In genomic region chr1:25872708-25873107, GRCh38 we compare ENCODE assay signal across 21 cellular contexts. TPM values are rescaled to one million over a fixed set of nuclear protein-coding genes. Genes with fewer than 3 reads are reported as not detected.
DNase-seq lines count a peak whose midpoint lies in the region; TF ChIP-seq lines count a peak whose summit lies in the region.
"Had no signal": no experiment of that assay in that cellular context is flagged by ENCODE, and none has a peak within 500 bp of the region (broad histone marks: within the 10 kb centered on the region; RNA-seq: fewer than 3 reads in every experiment).

No MANE protein-coding gene starts in this region.

- H3K4me3 ChIP-seq in fibroblast of lung (replicated peaks in 1 of 4; ENCODE audit: control extremely low read depth in 1 of 4, insufficient read depth in 1 of 4, low read depth in 3 of 4, low read length in 4 of 4) (no peak overlapping the region), tibial nerve (no peak overlapping the region), prostate gland (no peak overlapping the region)
- H3K4me3 ChIP-seq: lower lobe of right lung, SJSA1, testis had no signal

- H3K27ac Mint-ChIP-seq in IgD-negative memory B cell, result peak overlapping the region in 2 of 3 donors; percentile 13 to 50
- H3K27ac Mint-ChIP-seq: activated naive CD4-positive, alpha-beta T cell treated with anti-CD3 and anti-CD28 coated beads, Interleukin-2, amount 10 ng/mL, durations not matched to agents 7 days and 5 days had no signal

- no peaks in the 10 kb centered on the region for H3K27me3 Mint-ChIP-seq in IgD-negative memory B cell

- no peaks in the 10 kb centered on the region for H3K79me2 ChIP-seq in fibroblast of lung (ENCODE audit: control insufficient read depth, insufficient read depth, low read length)
- H3K79me2 ChIP-seq: parathyroid adenoma had no signal

- no peaks in the 10 kb centered on the region for H4K20me1 ChIP-seq in fibroblast of lung (ENCODE audit: control insufficient read depth, extremely low read depth, insufficient read depth, low read length)

- H3K36me3 Mint-ChIP-seq in IgD-negative memory B cell, result no peaks in the 10 kb centered on the region
- H3K36me3 Mint-ChIP-seq: activated naive CD4-positive, alpha-beta T cell treated with anti-CD3 and anti-CD28 coated beads, Interleukin-2, amount 10 ng/mL, durations not matched to agents 7 days and 5 days had no signal

- no peak for TF ChIP-seq EP300 in tibial nerve (IDR thresholded peaks at IDR 0.05)

- TF ChIP-seq POLR2A in tibial nerve (IDR thresholded peaks at IDR 0.05), result no peak
- no peak for TF ChIP-seq POLR2A in prostate gland (IDR thresholded peaks at IDR 0.05)

- POLR2A ChIA-PET in RWPE1 (lab: Yijun Ruan, JAX; ENCODE audit: low non-redundant PET), result no interaction called here

- H3K4me2 ChIP-seq in fibroblast of lung (ENCODE audit: extremely low read depth, insufficient read depth, low read length), result peak overlapping the region; percentile 13

- H3K9me3 ChIP-seq in fibroblast of lung (ENCODE audit: control insufficient read depth, insufficient read depth, low read depth, low read length) (no peaks in the 10 kb centered on the region), tibial nerve (no peaks in the 10 kb centered on the region), prostate gland (no peaks in the 10 kb centered on the region)
- H3K9me3 ChIP-seq: BE2C, lower lobe of right lung, SJSA1, testis had no signal

- intact Hi-C loops in prostate gland (cut with DNase I), result no loop called here

- H3K27ac ChIP-seq in RWPE1 (peak overlapping the region; percentile 95), fibroblast of lung (ENCODE audit: insufficient read depth, low read length) (no peak overlapping the region), tibial nerve (peak overlapping the region in 3 of 4 donors; percentile 1 to 38 (median 30)), prostate gland (no peak overlapping the region)
- H3K27ac ChIP-seq: parathyroid adenoma, SJSA1 had no signal

- peak overlapping the region; percentile 7 to 76 (median 45) for H3K4me3 Mint-ChIP-seq in IgD-negative memory B cell
- H3K4me3 Mint-ChIP-seq: activated naive CD4-positive, alpha-beta T cell treated with anti-CD3 and anti-CD28 coated beads, Interleukin-2, amount 10 ng/mL, durations not matched to agents 7 days and 5 days had no signal

- H3K27me3 ChIP-seq in fibroblast of lung (ENCODE audit: control insufficient read depth, insufficient read depth, low read length), result no peaks in the 10 kb centered on the region
- no peaks in the 10 kb centered on the region for H3K27me3 ChIP-seq in tibial nerve
- H3K27me3 ChIP-seq in prostate gland (replicated peaks; ENCODE audit: insufficient read depth), result no peaks in the 10 kb centered on the region
- H3K27me3 ChIP-seq: BE2C, testis had no signal

- 54 to 55% methylated on average over 2 of the region's 2 CpGs for WGBS in tibial nerve, 2 donors
- WGBS in prostate gland, result 71% methylated on average over 2 of the region's 2 CpGs

- H3K4me1 Mint-ChIP-seq in IgD-negative memory B cell, result peaks cover 9 to 26% (median 12%) of the 10 kb centered on the region in 3 donors

- CTCF ChIA-PET in RWPE1 (lab: Yijun Ruan, JAX), result no interaction called here

- H3K4me1 ChIP-seq in fibroblast of lung (ENCODE audit: control insufficient read depth, extremely low read depth, insufficient read depth, low read length) (peaks cover 23% of the 10 kb centered on the region), tibial nerve (peaks cover 0 to 53% (median 26%) of the 10 kb centered on the region in 4 donors), prostate gland (replicated peaks) (peaks cover 10% of the 10 kb centered on the region)
- H3K4me1 ChIP-seq: BE2C had no signal

- H2AFZ ChIP-seq in fibroblast of lung (ENCODE audit: low read length), result no peak overlapping the region
- H2AFZ ChIP-seq: parathyroid adenoma had no signal

- DNase-seq in RWPE1 (ENCODE audit: low spot score), result no peak
- no peak for DNase-seq in fibroblast of lung (ENCODE audit: low read depth in 2 of 2)
- no peak for DNase-seq in tibial nerve (ENCODE audit: low spot score in 2 of 2)
- no peak for DNase-seq in central memory CD4-positive, alpha-beta T cell
- DNase-seq in prostate gland (ENCODE audit: low spot score), result no peak
- DNase-seq in DMS53 (lab: John Stamatoyannopoulos, UW), result no peak
- DNase-seq: activated CD4-positive, alpha-beta T cell treated with anti-CD3 and anti-CD28 coated beads for 48 hours; activated naive CD4-positive, alpha-beta T cell treated with anti-CD3 and anti-CD28 coated beads, Interleukin-2, amount 10 ng/mL, durations not matched to agents 7 days and 5 days; BE2C; DMS153; glutamatergic neuron; HCEC 1CT; NCI-H187 treated with DMSO at 0.1 percent for 48 hours; NCI-H446; stimulated activated CD4-positive, alpha-beta T cell treated with anti-CD3 and anti-CD28 coated beads, Interleukin-2, amount 100 ng/mL, for 48 hours; T1000 had no signal

- no peak overlapping the region for H3K9ac ChIP-seq in fibroblast of lung (ENCODE audit: insufficient read depth, low read length)
- H3K9ac ChIP-seq: parathyroid adenoma had no signal

- TF ChIP-seq CTCF in RWPE1 (conservative IDR thresholded peaks at IDR 0.05; ENCODE audit: low read depth) (no peak), fibroblast of lung (conservative IDR thresholded peaks at IDR 0.05 in 1 of 2, IDR thresholded peaks at IDR 0.05 in 1 of 2; ENCODE audit: low read depth in 1 of 2, low read length in 2 of 2) (no peak), tibial nerve (IDR thresholded peaks at IDR 0.05) (no peak), prostate gland (IDR thresholded peaks at IDR 0.05) (no peak)

- H3K9me3 Mint-ChIP-seq in IgD-negative memory B cell, result no peaks in the 10 kb centered on the region
- H3K9me3 Mint-ChIP-seq: activated naive CD4-positive, alpha-beta T cell treated with anti-CD3 and anti-CD28 coated beads, Interleukin-2, amount 10 ng/mL, durations not matched to agents 7 days and 5 days had no signal

- H3K36me3 ChIP-seq in fibroblast of lung (ENCODE audit: control insufficient read depth, insufficient read depth, low read length) (peaks cover 6% of the 10 kb centered on the region), tibial nerve (peaks cover 0 to 29% (median 0%) of the 10 kb centered on the region in 3 donors), prostate gland (no peaks in the 10 kb centered on the region)
- H3K36me3 ChIP-seq: BE2C, lower lobe of right lung, SJSA1 had no signal

RNA-seq across cellular contexts. Expression of gene PAQR7, which starts 2.8 kb away (rescaled TPM):
- polyA plus RNA-seq in IgD-negative memory B cell (0.73 TPM), fibroblast of lung (7.4 and 12.8 TPM in 2 replicates)
- total RNA-seq in fibroblast of lung (11.6 and 15.9 TPM in 2 replicates), tibial nerve (1 to 10 TPM; 5.4 to 8.7 (median 7.5) TPM), prostate gland (10 to 100 TPM in 1 of 2 donors, 1 to 10 TPM in 1; 7.8 to 74.0 TPM)
- polyA plus RNA-seq in fibroblast of lung (2012), result 10.9 and 17.6 TPM in 2 replicates
- 33.2 and 49.1 TPM in 2 replicates for polyA minus RNA-seq in fibroblast of lung (ENCODE audit: low replicate concordance)

RNA-seq across cellular contexts. Expression of gene AUNIP, which starts 13.5 kb away (rescaled TPM):
- not detected for polyA plus RNA-seq in IgD-negative memory B cell
- under 0.01 and 0.33 TPM in 2 replicates for total RNA-seq in fibroblast of lung
- 1.2 and 3.4 TPM in 2 replicates for polyA plus RNA-seq in fibroblast of lung
- polyA plus RNA-seq in fibroblast of lung (2012), result 0.90 and 2.2 TPM in 2 replicates
- polyA minus RNA-seq in fibroblast of lung (ENCODE audit: low replicate concordance), result 0.82 and 1.9 TPM in 2 replicates
- not detected for total RNA-seq in tibial nerve
- 1 to 10 TPM in 1 of 2 donors, under 1 TPM in 1; 0.32 to 4.3 TPM for total RNA-seq in prostate gland
- total RNA-seq: lower lobe of right lung had no signal

RNA-seq across cellular contexts. Expression of gene STMN1, which starts 33.5 kb away (rescaled TPM):
- 47.4 TPM for polyA plus RNA-seq in IgD-negative memory B cell
- total RNA-seq in fibroblast of lung, result 46.2 and 90.7 TPM in 2 replicates
- polyA plus RNA-seq in fibroblast of lung, result 94.7 and 304 TPM in 2 replicates
- polyA plus RNA-seq in fibroblast of lung (2012), result 127 and 372 TPM in 2 replicates
- 5.7 and 45.2 TPM in 2 replicates for polyA minus RNA-seq in fibroblast of lung (ENCODE audit: low replicate concordance)
- 100 to 1,000 TPM in 2 of 4 donors, 10 to 100 TPM in 2; 79.2 to 140 (median 105) TPM for total RNA-seq in tibial nerve
- 100 to 1,000 TPM in 1 of 2 donors, 10 to 100 TPM in 1; 21.8 to 138 TPM for total RNA-seq in prostate gland

RNA-seq across cellular contexts. Expression of gene MTFR1L, which starts 53.0 kb away (rescaled TPM):
- polyA plus RNA-seq in IgD-negative memory B cell, result 39.6 TPM
- 38.3 and 41.1 TPM in 2 replicates for total RNA-seq in fibroblast of lung
- polyA plus RNA-seq in fibroblast of lung, result 47.0 and 56.0 TPM in 2 replicates
- 43.5 and 43.6 TPM in 2 replicates for polyA plus RNA-seq in fibroblast of lung (2012)
- 54.0 and 84.5 TPM in 2 replicates for polyA minus RNA-seq in fibroblast of lung (ENCODE audit: low replicate concordance)
- total RNA-seq in tibial nerve, result 10 to 100 TPM; 65.7 to 99.4 (median 77.2) TPM
- total RNA-seq in prostate gland, result 100 to 1,000 TPM in 1 of 2 donors, 10 to 100 TPM in 1; 82.2 to 112 TPM

Comparison
In these comparisons a context has a peak if more than half of its experiments do, and no peak if none do; other contexts are left out.
1. H3K27ac ChIP-seq: peak in RWPE1 (single experiment) and tibial nerve (3 of 4); none in fibroblast of lung (single experiment) and prostate gland (0 of 2).